ENCODE assay signal across 1 cellular context in the genomic region with DNA sequence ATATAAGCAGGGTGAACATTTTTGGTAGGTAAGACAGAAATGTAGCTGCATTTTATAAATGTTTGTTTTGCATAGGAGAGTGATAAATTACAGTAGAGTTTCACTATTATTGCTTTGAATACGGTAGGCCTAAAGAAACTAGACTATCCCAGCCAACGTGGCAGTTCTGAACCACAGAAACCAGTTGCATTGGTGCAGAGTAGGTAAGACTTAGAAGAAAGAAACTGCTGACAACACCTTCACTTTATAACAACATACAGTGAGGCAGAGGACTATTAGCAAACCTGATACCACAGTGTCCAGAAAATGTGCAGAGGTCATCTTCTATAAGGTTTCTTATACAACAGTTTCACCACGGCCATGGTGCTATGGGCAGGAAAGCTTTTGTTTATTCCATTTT.
TF ChIP-seq lines count a peak whose summit lies in the region.

No MANE protein-coding gene starts in this region.

TF ChIP-seq in GM12878, 131 proteins besides CTCF, POLR2A, EP300 and RAD21 (continued from another document):
- TF ChIP-seq, protein P1, sequence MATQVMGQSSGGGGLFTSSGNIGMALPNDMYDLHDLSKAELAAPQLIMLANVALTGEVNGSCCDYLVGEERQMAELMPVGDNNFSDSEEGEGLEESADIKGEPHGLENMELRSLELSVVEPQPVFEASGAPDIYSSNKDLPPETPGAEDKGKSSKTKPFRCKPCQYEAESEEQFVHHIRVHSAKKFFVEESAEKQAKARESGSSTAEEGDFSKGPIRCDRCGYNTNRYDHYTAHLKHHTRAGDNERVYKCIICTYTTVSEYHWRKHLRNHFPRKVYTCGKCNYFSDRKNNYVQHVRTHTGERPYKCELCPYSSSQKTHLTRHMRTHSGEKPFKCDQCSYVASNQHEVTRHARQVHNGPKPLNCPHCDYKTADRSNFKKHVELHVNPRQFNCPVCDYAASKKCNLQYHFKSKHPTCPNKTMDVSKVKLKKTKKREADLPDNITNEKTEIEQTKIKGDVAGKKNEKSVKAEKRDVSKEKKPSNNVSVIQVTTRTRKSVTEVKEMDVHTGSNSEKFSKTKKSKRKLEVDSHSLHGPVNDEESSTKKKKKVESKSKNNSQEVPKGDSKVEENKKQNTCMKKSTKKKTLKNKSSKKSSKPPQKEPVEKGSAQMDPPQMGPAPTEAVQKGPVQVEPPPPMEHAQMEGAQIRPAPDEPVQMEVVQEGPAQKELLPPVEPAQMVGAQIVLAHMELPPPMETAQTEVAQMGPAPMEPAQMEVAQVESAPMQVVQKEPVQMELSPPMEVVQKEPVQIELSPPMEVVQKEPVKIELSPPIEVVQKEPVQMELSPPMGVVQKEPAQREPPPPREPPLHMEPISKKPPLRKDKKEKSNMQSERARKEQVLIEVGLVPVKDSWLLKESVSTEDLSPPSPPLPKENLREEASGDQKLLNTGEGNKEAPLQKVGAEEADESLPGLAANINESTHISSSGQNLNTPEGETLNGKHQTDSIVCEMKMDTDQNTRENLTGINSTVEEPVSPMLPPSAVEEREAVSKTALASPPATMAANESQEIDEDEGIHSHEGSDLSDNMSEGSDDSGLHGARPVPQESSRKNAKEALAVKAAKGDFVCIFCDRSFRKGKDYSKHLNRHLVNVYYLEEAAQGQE (IDR thresholded peaks at IDR 0.05; ENCODE audit: low read depth, low read length), result no peak
TF ChIP-seq in GM12878: peak in this region for 10.
